ENCODE assay signal across 13 cellular contexts in the genomic region with DNA sequence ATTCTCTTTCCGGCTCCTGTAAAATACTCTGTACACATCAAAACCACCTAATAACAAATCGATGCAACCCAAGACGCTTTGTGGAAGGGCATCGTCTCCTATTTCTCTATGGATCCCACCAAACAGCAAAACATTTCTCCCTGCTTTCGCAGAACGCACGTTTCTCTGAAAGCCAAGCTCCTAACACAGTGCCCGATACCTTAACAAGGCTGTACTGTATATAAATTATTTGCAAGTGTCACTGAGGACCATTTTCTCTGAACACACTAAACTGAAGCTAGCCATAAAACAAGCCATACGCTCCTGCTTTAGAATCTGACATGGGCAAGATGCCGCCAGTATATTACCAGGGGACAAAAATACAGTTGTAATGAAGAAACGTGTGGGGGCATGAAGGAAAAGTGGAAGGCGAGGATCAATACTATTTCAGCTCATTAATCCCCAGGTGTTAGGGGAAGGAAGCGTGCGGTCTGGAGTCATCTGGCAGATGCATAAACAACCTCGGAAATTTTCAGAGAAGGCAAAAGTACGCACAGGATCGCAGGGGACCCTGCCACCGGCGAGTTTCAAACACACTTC. TPM values are rescaled to one million over a fixed set of nuclear protein-coding genes. Genes with fewer than 3 reads are reported as not detected.
DNase-seq lines count a peak whose midpoint lies in the region; ATAC-seq and TF ChIP-seq lines count a peak whose summit lies in the region.
"Had no signal": no experiment of that assay in that cellular context is flagged by ENCODE, and none has a peak within 500 bp of the region (broad histone marks: within the 10 kb centered on the region; RNA-seq: fewer than 3 reads in every experiment).

No MANE protein-coding gene starts in this region.

- H3K23ac ChIP-seq in mesendoderm (ENCODE audit: low read length), result no peak overlapping the region

- CTCF ChIA-PET in MCF 10A (lab: Yijun Ruan, JAX) (no interaction called here), Calu3 (lab: Charles Lee) (no interaction called here), HEK293T (lab: Yijun Ruan, JAX) (interaction anchor here (0.6 to 1.2 kb wide), 4 partner anchors 7 to 442 kb away, joined by 3 to 6 read pairs (median 4); no protein-coding TSS in a partner anchor)

- no peak overlapping the region for H4K5ac ChIP-seq in mesendoderm (ENCODE audit: low read length)

- no peaks in the 10 kb centered on the region for H3K9me3 Mint-ChIP-seq in MCF 10A (ENCODE audit: unreplicated experiment)
- no peaks in the 10 kb centered on the region for H3K9me3 Mint-ChIP-seq in Calu3 (ENCODE audit: low read depth, unreplicated experiment)

- H3K36me3 Mint-ChIP-seq in MCF 10A (ENCODE audit: insufficient read depth, unreplicated experiment), result no peaks in the 10 kb centered on the region
- H3K36me3 Mint-ChIP-seq in Calu3 (ENCODE audit: insufficient read depth, unreplicated experiment), result no peaks in the 10 kb centered on the region
- H3K36me3 Mint-ChIP-seq: activated naive CD4-positive, alpha-beta T cell treated with anti-CD3 and anti-CD28 coated beads, Interleukin-2, amount 50 U/mL, for 24 hours had no signal

- H2BK5ac ChIP-seq in mesendoderm (ENCODE audit: low read length), result no peak overlapping the region

- H3K36me3 ChIP-seq in breast epithelium, result no peaks in the 10 kb centered on the region
- no peaks in the 10 kb centered on the region for H3K36me3 ChIP-seq in mesendoderm (ENCODE audit: control insufficient read depth, insufficient read depth, low read length)
- H3K36me3 ChIP-seq in stomach smooth muscle (ENCODE audit: control insufficient read depth in 2 of 2, insufficient read depth in 2 of 2, low read length in 2 of 2), result no peaks in the 10 kb centered on the region

- WGBS in mesendoderm (ENCODE audit: extremely low coverage, insufficient coverage, low lambda C conversion rate), result no CpG with 5 or more reads among the region's 19 CpGs

- intact Hi-C loops in breast epithelium (cut with DNase I; ENCODE audit: low total_unique reads) (no loop called here), MCF 10A (cut with micrococcal nuclease) (no loop called here), Calu3 (cut with micrococcal nuclease; ENCODE audit: unreplicated experiment) (no loop called here)

- no peak overlapping the region for H2BK120ac ChIP-seq in mesendoderm (ENCODE audit: low read depth, low read length)

- H3K4me1 ChIP-seq in breast epithelium (no peaks in the 10 kb centered on the region), mesendoderm (ENCODE audit: control insufficient read depth, low read depth, low read length) (no peaks in the 10 kb centered on the region), stomach smooth muscle (ENCODE audit: control insufficient read depth, insufficient read depth, low read length) (peaks cover 7% of the 10 kb centered on the region)

- H3K4me3 ChIP-seq in breast epithelium, result peak overlapping the region in 2 of 3 donors; percentile 34 to 47
- peak overlapping the region; percentile 51 for H3K4me3 ChIP-seq in choroid plexus epithelial cell (ENCODE audit: low read depth, low read length)
- no peak overlapping the region for H3K4me3 ChIP-seq in mesendoderm (ENCODE audit: low read length)
- H3K4me3 ChIP-seq in stomach smooth muscle (ENCODE audit: low read length in 2 of 2), result peak overlapping the region; percentile 45 to 70

- H3K27ac Mint-ChIP-seq in MCF 10A (ENCODE audit: low read depth, unreplicated experiment), result no peak overlapping the region
- no peak overlapping the region for H3K27ac Mint-ChIP-seq in Calu3 (ENCODE audit: unreplicated experiment)
- H3K27ac Mint-ChIP-seq: activated naive CD4-positive, alpha-beta T cell treated with anti-CD3 and anti-CD28 coated beads, Interleukin-2, amount 50 U/mL, for 24 hours had no signal

- H3K79me1 ChIP-seq in mesendoderm (ENCODE audit: low read length), result no peaks in the 10 kb centered on the region

- H3K4ac ChIP-seq in mesendoderm (ENCODE audit: low read depth, low read length), result no peak overlapping the region

- TF ChIP-seq CTCF in breast epithelium (IDR thresholded peaks at IDR 0.05) (no peak), MCF 10A (IDR thresholded peaks at IDR 0.05; ENCODE audit: unreplicated experiment) (no peak), choroid plexus epithelial cell (conservative IDR thresholded peaks at IDR 0.05; ENCODE audit: low read depth, low read length) (no peak), Calu3 (IDR thresholded peaks at IDR 0.05; ENCODE audit: unreplicated experiment) (no peak)

- BruUV-seq in MCF 10A (replicated peaks; lab: Mats Ljungman, UMichigan), result no TSS peak
- BruUV-seq in Calu3 (replicated peaks; lab: Mats Ljungman, UMichigan), result no TSS peak

- H3K27me3 Mint-ChIP-seq in MCF 10A (ENCODE audit: insufficient read depth, unreplicated experiment) (no peaks in the 10 kb centered on the region), Calu3 (ENCODE audit: unreplicated experiment) (no peaks in the 10 kb centered on the region)

- POLR2A ChIA-PET in MCF 10A (lab: Yijun Ruan, JAX), result no interaction called here
- POLR2A ChIA-PET in HEK293T (lab: Yijun Ruan, JAX), result no interaction called here

- H3K9ac ChIP-seq in mesendoderm (ENCODE audit: low read length) (peak overlapping the region; percentile 43), stomach smooth muscle (ENCODE audit: low read length in 2 of 2) (no peak overlapping the region)

- ATAC-seq in GM21825 (IDR thresholded peaks at IDR 0.05; ENCODE audit: unreplicated experiment), result no peak

- no peak overlapping the region for H3K27ac ChIP-seq in breast epithelium
- H3K27ac ChIP-seq in mesendoderm (ENCODE audit: low read depth, low read length), result no peak overlapping the region
- no peak overlapping the region for H3K27ac ChIP-seq in stomach smooth muscle (ENCODE audit: low read length)

- no peak for DNase-seq in breast epithelium (ENCODE audit: low spot score in 2 of 2)
- DNase-seq in MCF 10A (ENCODE audit: unreplicated experiment), result no peak
- no peak for DNase-seq in choroid plexus epithelial cell (ENCODE audit: low read depth)
- no peak for DNase-seq in mesendoderm
- no peak for DNase-seq in Calu3
- DNase-seq in HEK293T (ENCODE audit: extremely low spot score), result no peak
- DNase-seq: effector CD8-positive, alpha-beta T cell; naive B cell; NCI-H69 had no signal

- no peaks in the 10 kb centered on the region for H3K9me3 ChIP-seq in breast epithelium
- H3K9me3 ChIP-seq in stomach smooth muscle (ENCODE audit: control insufficient read depth in 2 of 2, low read length in 2 of 2), result no peaks in the 10 kb centered on the region

- no peaks in the 10 kb centered on the region for H3K79me2 ChIP-seq in mesendoderm (ENCODE audit: control insufficient read depth, insufficient read depth, low read length)

- H3K18ac ChIP-seq in mesendoderm (ENCODE audit: low read length), result no peak overlapping the region

- H4K8ac ChIP-seq in mesendoderm (ENCODE audit: low read depth, low read length), result no peak overlapping the region

- no peak overlapping the region for H2BK15ac ChIP-seq in mesendoderm (replicated peaks; ENCODE audit: low read depth)

- H3K4me1 Mint-ChIP-seq in MCF 10A (ENCODE audit: insufficient read depth, unreplicated experiment) (no peaks in the 10 kb centered on the region), Calu3 (ENCODE audit: low read depth, unreplicated experiment) (no peaks in the 10 kb centered on the region)
- H3K4me1 Mint-ChIP-seq: activated naive CD4-positive, alpha-beta T cell treated with anti-CD3 and anti-CD28 coated beads, Interleukin-2, amount 50 U/mL, for 24 hours; naive B cell had no signal

- H3K56ac ChIP-seq in mesendoderm (ENCODE audit: low read length), result peak overlapping the region; percentile 72

- H3K4me3 Mint-ChIP-seq in MCF 10A (ENCODE audit: unreplicated experiment) (no peak overlapping the region), Calu3 (ENCODE audit: low read depth, unreplicated experiment) (no peak overlapping the region)
- H3K4me3 Mint-ChIP-seq: activated naive CD4-positive, alpha-beta T cell treated with anti-CD3 and anti-CD28 coated beads, Interleukin-2, amount 50 U/mL, for 24 hours; naive B cell had no signal

- no peak for TF ChIP-seq POLR2A in breast epithelium (IDR thresholded peaks at IDR 0.05)

- H2AK5ac ChIP-seq in mesendoderm (ENCODE audit: low read length), result no peak overlapping the region

- H3K27me3 ChIP-seq in breast epithelium, result peaks cover 0 to 21% of the 10 kb centered on the region in 2 donors
- H3K27me3 ChIP-seq in mesendoderm (ENCODE audit: insufficient read depth, low read length, poor library complexity), result peaks cover 10% of the 10 kb centered on the region
- peaks cover 16 to 26% of the 10 kb centered on the region in 2 donors for H3K27me3 ChIP-seq in stomach smooth muscle (ENCODE audit: control insufficient read depth in 1 of 2, insufficient read depth in 2 of 2, low read length in 2 of 2)

- peak overlapping the region; percentile 97 for H3K4me2 ChIP-seq in mesendoderm (ENCODE audit: low read length)

TF ChIP-seq in HEK293T, 16 proteins besides CTCF, POLR2A, EP300 and RAD21:
- TF ChIP-seq SUZ12 (IDR thresholded peaks at IDR 0.05), result no peak
- no peak for TF ChIP-seq CTBP1 (IDR thresholded peaks at IDR 0.05; ENCODE audit: borderline replicate concordance)
- TF ChIP-seq ELF4 (IDR thresholded peaks at IDR 0.05), result no peak
- no peak for TF ChIP-seq FOXA1 (IDR thresholded peaks at IDR 0.05)
- no peak for TF ChIP-seq FOXK2 (IDR thresholded peaks at IDR 0.05)
- TF ChIP-seq ZNF384 (IDR thresholded peaks at IDR 0.05), result no peak
- TF ChIP-seq SP1 (IDR thresholded peaks at IDR 0.05), result no peak
- TF ChIP-seq FOXM1 (IDR thresholded peaks at IDR 0.05; ENCODE audit: borderline replicate concordance), result no peak
- TF ChIP-seq NFRKB (IDR thresholded peaks at IDR 0.05), result no peak
- TF ChIP-seq HDGF (IDR thresholded peaks at IDR 0.05; ENCODE audit: borderline replicate concordance), result no peak
- TF ChIP-seq, protein P1, sequence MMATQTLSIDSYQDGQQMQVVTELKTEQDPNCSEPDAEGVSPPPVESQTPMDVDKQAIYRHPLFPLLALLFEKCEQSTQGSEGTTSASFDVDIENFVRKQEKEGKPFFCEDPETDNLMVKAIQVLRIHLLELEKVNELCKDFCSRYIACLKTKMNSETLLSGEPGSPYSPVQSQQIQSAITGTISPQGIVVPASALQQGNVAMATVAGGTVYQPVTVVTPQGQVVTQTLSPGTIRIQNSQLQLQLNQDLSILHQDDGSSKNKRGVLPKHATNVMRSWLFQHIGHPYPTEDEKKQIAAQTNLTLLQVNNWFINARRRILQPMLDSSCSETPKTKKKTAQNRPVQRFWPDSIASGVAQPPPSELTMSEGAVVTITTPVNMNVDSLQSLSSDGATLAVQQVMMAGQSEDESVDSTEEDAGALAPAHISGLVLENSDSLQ (IDR thresholded peaks at IDR 0.05), result no peak
- TF ChIP-seq ARNT (IDR thresholded peaks at IDR 0.05), result no peak
- TF ChIP-seq L3MBTL2 (conservative IDR thresholded peaks at IDR 0.05), result no peak
- no peak for TF ChIP-seq BHLHE40 (IDR thresholded peaks at IDR 0.05; ENCODE audit: borderline replicate concordance)

RNA-seq across cellular contexts. Expression of gene KCNIP4, which starts 0.7 kb away (rescaled TPM):
- total RNA-seq in breast epithelium, result under 1 TPM in 2 of 3 donors, not detected in 1; 0.44 to 0.66 TPM
- total RNA-seq in MCF 10A (2022), result 0.91 and 4.6 TPM in 2 replicates
- polyA plus RNA-seq in mesendoderm (2013, experiment 1 of 2), result 0.01 TPM
- polyA plus RNA-seq in mesendoderm (2013, experiment 2 of 2), result 0.01 TPM
- total RNA-seq in Calu3 (2022), result not detected in 2 replicates
- total RNA-seq: SK-MEL-5 had no signal
